14 cellular contexts compared by ENCODE assay signal in the genomic region with DNA sequence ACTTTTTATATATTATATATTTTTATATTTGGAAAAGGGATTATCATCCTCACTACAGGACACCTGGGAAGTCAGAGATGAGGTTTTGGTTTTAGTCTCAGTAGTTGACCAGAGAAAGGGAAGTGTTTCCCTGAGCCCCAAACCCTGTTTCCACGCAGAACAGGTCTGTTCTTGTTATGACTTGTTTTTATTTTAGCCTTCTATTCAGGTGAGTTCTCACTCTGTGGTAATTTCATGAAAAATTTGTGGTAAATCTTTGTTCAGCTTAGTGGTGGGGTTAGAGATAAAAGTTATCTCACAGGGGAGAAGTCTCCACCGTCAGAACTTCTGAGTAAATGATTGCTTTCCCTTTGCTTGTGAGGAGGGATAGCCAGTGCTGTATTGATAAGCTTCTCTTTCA.
DNase-seq lines count a peak whose midpoint lies in the region; ATAC-seq and TF ChIP-seq lines count a peak whose summit lies in the region.
"Had no signal": no experiment of that assay in that cellular context is flagged by ENCODE, and none has a peak within 500 bp of the region (broad histone marks: within the 10 kb centered on the region; RNA-seq: fewer than 3 reads in every experiment).

No MANE protein-coding gene starts in this region.

- H3K36me3 ChIP-seq in MG63 = no peaks in the 10 kb centered on the region
- H3K36me3 ChIP-seq: vagina had no signal

- TF ChIP-seq CTCF in GM12865 (IDR thresholded peaks at IDR 0.05; ENCODE audit: insufficient read depth, low read depth, low read length, missing control alignments) = no peak

- no peaks in the 10 kb centered on the region for H3K9me3 ChIP-seq in MG63
- H3K9me3 ChIP-seq: vagina had no signal

- DNase-seq in GM12865 (ENCODE audit: low read depth) = peak; percentile 67
- DNase-seq in GM19240 (ENCODE audit: insufficient read length, low spot score) = peak; percentile 22
- DNase-seq in left lobe of liver (ENCODE audit: low spot score) = no peak
- no peak for DNase-seq in NCI-H345 treated with DMSO at 0.1 percent for 48 hours (lab: John Stamatoyannopoulos, UW; ENCODE audit: unreplicated experiment)
- DNase-seq in islet precursor cell = no peak
- no peak for DNase-seq in MG63
- DNase-seq: cortex of kidney, GDM1, mesenchymal stem cell, NCI-H1694 had no signal

- ATAC-seq in HG02642 (IDR thresholded peaks at IDR 0.05; ENCODE audit: poor library complexity, unreplicated experiment) (peak; percentile 82), HG03439 (IDR thresholded peaks at IDR 0.05; ENCODE audit: unreplicated experiment) (peak; percentile 81), left lobe of liver (no peak)
- ATAC-seq: WTC11 had no signal

- no peak overlapping the region for H3K4me3 ChIP-seq in GM12865 (ENCODE audit: low read depth, low read length)
- H3K4me3 ChIP-seq in MG63 = no peak overlapping the region
- H3K4me3 ChIP-seq: vagina had no signal

- H3K27me3 ChIP-seq in MG63 = no peaks in the 10 kb centered on the region
- H3K27me3 ChIP-seq: vagina had no signal

Comparison
In these comparisons a context has a peak if more than half of its experiments do, and no peak if none do; other contexts are left out.
1. DNase-seq: peak in GM12865 (single experiment) and GM19240 (single experiment); none in left lobe of liver (single experiment), NCI-H345 treated with DMSO at 0.1 percent for 48 hours (single experiment), islet precursor cell (single experiment) and MG63 (single experiment).